In the genomic region with DNA sequence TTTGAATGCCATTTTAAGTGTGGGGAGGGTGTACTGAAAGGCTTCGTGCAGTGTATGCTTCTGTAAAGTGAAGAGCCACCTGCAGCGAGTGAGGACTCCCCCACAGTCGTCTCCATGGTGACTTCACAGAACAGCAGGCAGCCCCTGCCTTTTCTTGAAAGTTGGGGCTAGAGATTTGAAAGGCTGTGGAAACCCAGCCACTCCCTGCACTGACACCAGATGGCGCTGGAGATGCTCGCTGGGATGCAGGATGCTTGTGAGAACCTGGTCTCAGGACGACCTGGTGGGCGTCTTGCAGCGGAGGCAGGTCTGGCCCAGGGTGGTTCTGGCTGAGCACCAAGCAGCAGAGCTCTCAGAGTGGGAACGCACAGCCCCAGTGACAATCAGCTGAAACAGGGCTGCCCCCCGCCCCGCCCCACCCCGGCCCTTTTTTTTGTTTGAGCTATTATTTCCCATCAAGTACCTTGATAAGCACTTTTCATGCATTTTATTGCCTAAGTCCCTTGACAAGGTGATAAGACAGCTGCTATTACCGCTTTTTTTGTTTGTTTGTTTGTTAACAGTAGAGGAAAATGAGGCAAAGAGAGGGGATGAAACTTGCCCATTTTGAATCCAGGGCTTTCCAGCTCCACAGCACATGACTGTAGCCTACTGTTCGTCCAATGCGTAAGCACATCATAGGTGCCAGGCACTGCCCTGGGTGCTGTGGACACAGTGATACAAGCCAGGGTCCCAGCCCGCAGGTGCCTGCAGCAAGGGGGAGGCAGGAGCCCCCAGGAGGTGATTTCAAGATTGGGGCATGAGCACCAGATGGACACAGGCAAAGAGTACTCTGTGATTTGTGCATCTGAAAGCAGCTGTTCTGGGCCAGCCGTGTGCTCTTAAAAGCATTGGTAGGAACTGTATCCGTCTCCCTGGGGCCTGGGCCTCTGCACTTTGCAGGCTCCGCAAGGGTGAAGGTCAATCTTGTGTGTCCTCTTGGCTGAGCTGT, we compare ENCODE assay signal across 7 cellular contexts.
DNase-seq lines count a peak whose midpoint lies in the region; ATAC-seq and TF ChIP-seq lines count a peak whose summit lies in the region.

No MANE protein-coding gene starts in this region.

- H3K27ac Mint-ChIP-seq in brain, result peak overlapping the region in 2 of 5 experiments; percentile 53 to 86

- peak; percentile 90 for DNase-seq in ELF-1 (ENCODE audit: low read depth, low spot score)
- DNase-seq in NCI-H82 treated with DMSO at 0.1 percent for 48 hours (lab: John Stamatoyannopoulos, UW; ENCODE audit: unreplicated experiment), result peak; percentile 4
- peak; percentile 91 for DNase-seq in iPS-NIHi7 (ENCODE audit: extremely low spot score)
- DNase-seq in stimulated activated CD4-positive, alpha-beta T cell treated with anti-CD3 and anti-CD28 coated beads, Interleukin-4, amount 100 ng/mL, for 1 hour, result peak; percentile 18

- peaks cover 40% of the 10 kb centered on the region for H3K4me1 Mint-ChIP-seq in brain

- peaks cover 11% of the 10 kb centered on the region for H3K27me3 Mint-ChIP-seq in brain

- peak overlapping the region in 1 of 5 experiments; percentile 36 for H3K4me3 Mint-ChIP-seq in brain

- H3K36me3 Mint-ChIP-seq in brain, result no peaks in the 10 kb centered on the region

- peak; percentile 52 for ATAC-seq in HG02938 (IDR thresholded peaks at IDR 0.05; ENCODE audit: unreplicated experiment)
- ATAC-seq in GM18858 (IDR thresholded peaks at IDR 0.05; ENCODE audit: unreplicated experiment), result no peak

- peak; percentile 90 to 94 for TF ChIP-seq CTCF in brain (conservative IDR thresholded peaks at IDR 0.05)

- H3K9me3 Mint-ChIP-seq in brain, result no peaks in the 10 kb centered on the region

Comparison
In these comparisons a context has a peak if more than half of its experiments do, and no peak if none do; other contexts are left out.
1. DNase-seq: peak in every context shown above with its lines; median percentile 91 in iPS-NIHi7; 90 in ELF-1; 18 in stimulated activated CD4-positive, alpha-beta T cell treated with anti-CD3 and anti-CD28 coated beads, Interleukin-4, amount 100 ng/mL, for 1 hour; 4 in NCI-H82 treated with DMSO at 0.1 percent for 48 hours.